Comparison of ENCODE assay signal across 24 cellular contexts in the genomic region with DNA sequence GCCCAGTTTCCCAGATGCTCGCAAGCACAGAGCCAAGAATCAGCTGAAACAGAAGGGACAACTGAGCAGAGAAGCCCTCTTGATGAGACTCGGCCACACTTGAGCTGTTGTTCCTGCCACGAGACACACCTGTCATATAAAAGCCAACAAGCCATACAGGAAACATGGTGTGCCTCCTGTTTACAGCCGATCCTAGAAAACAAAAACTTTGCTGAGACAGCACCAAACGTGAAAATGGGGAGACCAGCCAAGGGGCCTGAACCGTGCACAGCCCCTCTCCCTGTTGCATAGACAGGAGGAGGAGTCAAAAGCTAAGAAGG.
DNase-seq lines count a peak whose midpoint lies in the region; ATAC-seq and TF ChIP-seq lines count a peak whose summit lies in the region.
"Had no signal": no experiment of that assay in that cellular context is flagged by ENCODE, and none has a peak within 500 bp of the region (broad histone marks: within the 10 kb centered on the region; RNA-seq: fewer than 3 reads in every experiment).

No MANE protein-coding gene starts in this region.

- TF ChIP-seq CTCF in IMR-90 (conservative IDR thresholded peaks at IDR 0.05; ENCODE audit: low read depth, low read length) (no peak), endodermal cell (conservative IDR thresholded peaks at IDR 0.05) (no peak), parathyroid adenoma (IDR thresholded peaks at IDR 0.05) (no peak), H9 (conservative IDR thresholded peaks at IDR 0.05) (no peak)

- in situ Hi-C loops in IMR-90 (cut with MboI; ENCODE audit: low sequenced_read_pairs) = no loop called here

- WGBS in IMR-90 (ENCODE audit: extremely low coverage in 2 of 2, insufficient read length in 1 of 2), 2 experiments = 40% methylated on average over 2 of the region's 6 CpGs; no CpG with 5 or more reads in 1 of the 2 experiments
- 89% methylated on average over 3 to 6 of the region's 6 CpGs for WGBS in endodermal cell (ENCODE audit: insufficient coverage in 1 of 2, insufficient read length in 1 of 2), 2 experiments
- WGBS in H9 (ENCODE audit: extremely low coverage, insufficient read length, low lambda C conversion rate) = no CpG with 5 or more reads among the region's 6 CpGs

- H3K9me3 ChIP-seq in IMR-90 (ENCODE audit: control insufficient read depth, insufficient read depth, low read length) (no peaks in the 10 kb centered on the region), endodermal cell (ENCODE audit: control insufficient read depth, low read length) (no peaks in the 10 kb centered on the region), parathyroid adenoma (ENCODE audit: control insufficient read depth, low read length) (no peaks in the 10 kb centered on the region), H9 (ENCODE audit: control insufficient read depth, low read depth, low read length) (no peaks in the 10 kb centered on the region)
- H3K9me3 ChIP-seq: body of pancreas, stomach had no signal

- peaks cover 9% of the 10 kb centered on the region for H3K27me3 ChIP-seq in IMR-90 (ENCODE audit: control insufficient read depth, insufficient read depth, low read length)
- H3K27me3 ChIP-seq in endodermal cell (ENCODE audit: control insufficient read depth, insufficient read depth, low read length, poor library complexity, severe bottlenecking) = no peaks in the 10 kb centered on the region
- H3K27me3 ChIP-seq in parathyroid adenoma (ENCODE audit: control insufficient read depth, insufficient read depth, low read length) = no peaks in the 10 kb centered on the region
- H3K27me3 ChIP-seq in H9 (ENCODE audit: insufficient read depth, low read length) = no peaks in the 10 kb centered on the region
- H3K27me3 ChIP-seq: body of pancreas, stomach had no signal

- H3K27me3 Mint-ChIP-seq in endodermal cell (ENCODE audit: insufficient read depth) (peaks cover 43% of the 10 kb centered on the region), H9 (ENCODE audit: low read depth) (peaks cover 8% of the 10 kb centered on the region)

- H3K9me3 Mint-ChIP-seq in endodermal cell (no peaks in the 10 kb centered on the region), H9 (no peaks in the 10 kb centered on the region)
- H3K9me3 Mint-ChIP-seq: activated naive CD8-positive, alpha-beta T cell treated with anti-CD3 and anti-CD28 coated beads, Interleukin-2, amount 50 U/mL, for 24 hours; activated T-cell treated with anti-CD3 and anti-CD28 coated beads, Interleukin-2, amount 50 U/mL, for 4 hours had no signal

- H3K4me1 ChIP-seq in IMR-90 (ENCODE audit: control insufficient read depth, insufficient read depth, low read length) (no peaks in the 10 kb centered on the region), endodermal cell (ENCODE audit: control insufficient read depth, insufficient read depth, low read length) (peaks cover 14% of the 10 kb centered on the region), parathyroid adenoma (peaks cover 10% of the 10 kb centered on the region), H9 (ENCODE audit: insufficient read depth, low read length) (no peaks in the 10 kb centered on the region)
- H3K4me1 ChIP-seq: body of pancreas had no signal

- H3K27ac ChIP-seq in IMR-90 (ENCODE audit: insufficient read depth, low read length) (no peak overlapping the region), endodermal cell (ENCODE audit: low read depth, low read length) (no peak overlapping the region), parathyroid adenoma (no peak overlapping the region), H9 (ENCODE audit: insufficient read length, low read depth, low read length) (no peak overlapping the region)
- H3K27ac ChIP-seq: body of pancreas had no signal

- no peak overlapping the region for H3K4ac ChIP-seq in IMR-90 (ENCODE audit: low read depth, low read length)
- no peak overlapping the region for H3K4ac ChIP-seq in H9 (ENCODE audit: low read depth, low read length)

- no peak overlapping the region for H3K27ac Mint-ChIP-seq in endodermal cell
- no peak overlapping the region for H3K27ac Mint-ChIP-seq in H9
- H3K27ac Mint-ChIP-seq: activated CD4-positive, alpha-beta T cell treated with anti-CD3 and anti-CD28 coated beads, Interleukin-2, amount 10 ng/mL, durations not matched to agents 24 days and 14 days; activated naive CD8-positive, alpha-beta T cell treated with anti-CD3 and anti-CD28 coated beads, Interleukin-2, amount 50 U/mL, for 24 hours; CD4-positive, CD25-positive, alpha-beta regulatory T cell; progenitor cell of endocrine pancreas; type B pancreatic cell had no signal

- no peak overlapping the region for H3K4me3 Mint-ChIP-seq in endodermal cell
- no peak overlapping the region for H3K4me3 Mint-ChIP-seq in H9
- H3K4me3 Mint-ChIP-seq: activated CD4-positive, alpha-beta T cell treated with anti-CD3 and anti-CD28 coated beads, Interleukin-2, amount 10 ng/mL, durations not matched to agents 24 days and 14 days; activated naive CD8-positive, alpha-beta T cell treated with anti-CD3 and anti-CD28 coated beads, Interleukin-2, amount 50 U/mL, for 24 hours; activated T-cell treated with anti-CD3 and anti-CD28 coated beads, Interleukin-2, amount 50 U/mL, for 4 hours; CD4-positive, CD25-positive, alpha-beta regulatory T cell; type B pancreatic cell had no signal

- H3T11ph ChIP-seq in H9 (ENCODE audit: low read length) = no peak overlapping the region

- H3K36me3 Mint-ChIP-seq in endodermal cell (ENCODE audit: low read depth) (no peaks in the 10 kb centered on the region), H9 (ENCODE audit: insufficient read depth in 1 of 3, low read depth in 3 of 3) (no peaks in the 10 kb centered on the region)
- H3K36me3 Mint-ChIP-seq: CD4-positive, CD25-positive, alpha-beta regulatory T cell; type B pancreatic cell had no signal

- no peak overlapping the region for H2BK5ac ChIP-seq in IMR-90 (ENCODE audit: low read depth, low read length, poor library complexity, severe bottlenecking)
- no peak overlapping the region for H2BK5ac ChIP-seq in H9 (ENCODE audit: insufficient read length, low read length)

- H2AFZ ChIP-seq in IMR-90 (replicated peaks; ENCODE audit: low read length, poor library complexity) = peak overlapping the region; percentile 43
- H2AFZ ChIP-seq in parathyroid adenoma = peak overlapping the region; percentile 6
- H2AFZ ChIP-seq in H9 (ENCODE audit: low read length) = no peak overlapping the region

- H2BK120ac ChIP-seq in IMR-90 (ENCODE audit: low read depth, low read length) (no peak overlapping the region), H9 (ENCODE audit: low read depth, low read length, poor library complexity, severe bottlenecking) (no peak overlapping the region)

- H3K18ac ChIP-seq in IMR-90 (ENCODE audit: low read depth, low read length) (no peak overlapping the region), H9 (ENCODE audit: insufficient read length, low read depth, low read length) (no peak overlapping the region)

- H3K79me2 ChIP-seq in parathyroid adenoma (no peaks in the 10 kb centered on the region), H9 (ENCODE audit: insufficient read depth, low read length) (no peaks in the 10 kb centered on the region)

- H3K9ac ChIP-seq in IMR-90 (ENCODE audit: low read depth, low read length) (no peak overlapping the region), endodermal cell (ENCODE audit: extremely low read depth, low read length, poor library complexity, severe bottlenecking) (no peak overlapping the region), parathyroid adenoma (no peak overlapping the region), H9 (ENCODE audit: extremely low read depth, insufficient read length, low read length) (no peak overlapping the region)

- H2BK15ac ChIP-seq in IMR-90 (ENCODE audit: low read depth, low read length) (no peak overlapping the region), H9 (ENCODE audit: low read depth, low read length) (no peak overlapping the region)

- BruUV-seq in IMR-90 (replicated peaks; lab: Mats Ljungman, UMichigan) = no TSS peak

- H3K23ac ChIP-seq in IMR-90 (ENCODE audit: low read depth, low read length) (no peak overlapping the region), H9 (ENCODE audit: insufficient read length, low read depth, low read length) (no peak overlapping the region)

- H3K4me2 ChIP-seq in IMR-90 (ENCODE audit: low read depth, low read length) (no peak overlapping the region), parathyroid adenoma (ENCODE audit: low read length) (no peak overlapping the region), H9 (ENCODE audit: insufficient read depth, insufficient read length, low read length) (no peak overlapping the region)

- peak overlapping the region; percentile 25 for H2AK9ac ChIP-seq in IMR-90 (replicated peaks; ENCODE audit: low read depth, low read length, poor library complexity)

- H4K20me1 ChIP-seq in IMR-90 (ENCODE audit: insufficient read depth, low read length) = no peaks in the 10 kb centered on the region
- H4K20me1 ChIP-seq in H9 (ENCODE audit: control insufficient read depth, insufficient read depth, insufficient read length) = no peaks in the 10 kb centered on the region

- intact Hi-C loops in IMR-90 (cut with micrococcal nuclease) = no loop called here

- H4K5ac ChIP-seq in IMR-90 (ENCODE audit: low read depth, low read length) (no peak overlapping the region), H9 (ENCODE audit: insufficient read length, low read depth, low read length) (no peak overlapping the region)

- no peak for ATAC-seq in IMR-90 (ENCODE audit: low read depth)
- ATAC-seq: activated naive CD8-positive, alpha-beta T cell treated with anti-CD3 and anti-CD28 coated beads, Interleukin-2, amount 50 U/mL, for 24 hours; activated T-cell treated with anti-CD3 and anti-CD28 coated beads, Interleukin-2, amount 50 U/mL, for 4 hours; body of pancreas had no signal

- peak; percentile 87 for DNase-seq in NCI-H2029 treated with DMSO at 0.1 percent for 48 hours (lab: John Stamatoyannopoulos, UW)
- DNase-seq in NCI-H2029 (lab: John Stamatoyannopoulos, UW) = no peak
- DNase-seq in IMR-90 = no peak
- peak; percentile 48 for DNase-seq in endodermal cell
- no peak for DNase-seq in iPS-NIHi7 (ENCODE audit: extremely low spot score)
- no peak for DNase-seq in H9
- no peak for DNase-seq in activated CD4-positive, alpha-beta T cell treated with anti-CD3 and anti-CD28 coated beads for 48 hours
- DNase-seq: activated CD4-positive, alpha-beta T cell treated with anti-CD3 and anti-CD28 coated beads, Interleukin-2, amount 10 ng/mL, durations not matched to agents 24 days and 14 days; activated gamma-delta T cell treated with Interleukin-2 at 50 U/mL for 16 hours; activated naive CD8-positive, alpha-beta T cell treated with anti-CD3 and anti-CD28 coated beads, Interleukin-2, amount 50 U/mL, for 24 hours; activated T-cell treated with anti-CD3 and anti-CD28 coated beads, Interleukin-2, amount 50 U/mL, for 4 hours; body of pancreas; CD4-positive, CD25-positive, alpha-beta regulatory T cell; glutamatergic neuron; GOT3; MV-4-11; NCI-H187; NCI-H226; OCI-M1; stomach had no signal

- H4K91ac ChIP-seq in IMR-90 (ENCODE audit: insufficient read depth, low read depth, low read length) = no peak overlapping the region
- H4K91ac ChIP-seq in H9 (ENCODE audit: insufficient read length, low read depth, low read length) = no peak overlapping the region

- no peaks in the 10 kb centered on the region for H3K23me2 ChIP-seq in H9 (ENCODE audit: insufficient read length, low read depth, low read length, poor library complexity, severe bottlenecking)

- no peak overlapping the region for H2BK12ac ChIP-seq in H9 (ENCODE audit: insufficient read length, low read depth, low read length)

- H4K8ac ChIP-seq in IMR-90 (ENCODE audit: low read depth in 2 of 2, low read length in 2 of 2) (no peak overlapping the region), H9 (replicated peaks; ENCODE audit: insufficient read length, low read depth, low read length) (no peak overlapping the region)

- POLR2A ChIA-PET in IMR-90 (lab: Charles Lee; ENCODE audit: unreplicated experiment) = no interaction called here

- H3K79me1 ChIP-seq in IMR-90 (ENCODE audit: low read depth in 1 of 2, low read length in 2 of 2) = no peaks in the 10 kb centered on the region
- H3K79me1 ChIP-seq in H9 (ENCODE audit: insufficient read depth, low read depth, low read length, poor library complexity, severe bottlenecking) = no peaks in the 10 kb centered on the region

- no peaks in the 10 kb centered on the region for H3K9me1 ChIP-seq in IMR-90 (ENCODE audit: insufficient read depth, low read length)

- no peaks in the 10 kb centered on the region for H3K36me3 ChIP-seq in IMR-90 (ENCODE audit: control insufficient read depth, insufficient read depth, low read length)
- H3K36me3 ChIP-seq in endodermal cell (ENCODE audit: control insufficient read depth, insufficient read depth, low read length) = no peaks in the 10 kb centered on the region
- no peaks in the 10 kb centered on the region for H3K36me3 ChIP-seq in parathyroid adenoma (ENCODE audit: control insufficient read depth, insufficient read depth, low read length)
- H3K36me3 ChIP-seq: stomach had no signal

- H2AK5ac ChIP-seq in IMR-90 (ENCODE audit: low read depth, low read length) = peak overlapping the region; percentile 20; the same call in 1 of the 2 replicates
- no peak overlapping the region for H2AK5ac ChIP-seq in H9 (ENCODE audit: insufficient read length, low read length)

- dilution Hi-C loops in IMR-90 (cut with HindIII; ENCODE audit: low sequenced_read_pairs, unreplicated experiment) = no loop called here

- no peak overlapping the region for H3K56ac ChIP-seq in IMR-90 (ENCODE audit: extremely low read depth, insufficient read depth, low read length)
- H3K56ac ChIP-seq in H9 (ENCODE audit: insufficient read length, low read depth, low read length) = no peak overlapping the region

- H2BK20ac ChIP-seq in IMR-90 (ENCODE audit: low read depth, low read length) (no peak overlapping the region), H9 (ENCODE audit: low read depth, low read length, poor library complexity, severe bottlenecking) (no peak overlapping the region)

- H3K4me1 Mint-ChIP-seq in endodermal cell = peaks cover 20% of the 10 kb centered on the region
- peaks cover 9 to 11% of the 10 kb centered on the region in 2 experiments for H3K4me1 Mint-ChIP-seq in H9
- H3K4me1 Mint-ChIP-seq: CD4-positive, CD25-positive, alpha-beta regulatory T cell had no signal

- no peak for TF ChIP-seq POLR2A in IMR-90 (IDR thresholded peaks at IDR 0.05; ENCODE audit: low read depth, low read length)

- no peak for TF ChIP-seq RAD21 in IMR-90 (IDR thresholded peaks at IDR 0.05; ENCODE audit: low read length)

- H3K4me3 ChIP-seq in IMR-90 (ENCODE audit: insufficient read depth, low read depth, low read length) (no peak overlapping the region), endodermal cell (ENCODE audit: low read length) (no peak overlapping the region), parathyroid adenoma (ENCODE audit: low read depth, low read length) (no peak overlapping the region)
- H3K4me3 ChIP-seq: body of pancreas, skin epidermis, stomach had no signal

- H3K14ac ChIP-seq in IMR-90 (replicated peaks; ENCODE audit: low read depth, low read length) (0 out of 2 replicates have a peak overlapping the region, but pooled peaks have one; percentile 12), H9 (ENCODE audit: insufficient read depth, low read length) (no peak overlapping the region)

- CTCF ChIA-PET in IMR-90 (lab: Yijun Ruan, JAX) = no interaction called here

Comparison
In these comparisons a context has a peak if more than half of its experiments do, and no peak if none do; other contexts are left out.
1. DNase-seq: peak in NCI-H2029 treated with DMSO at 0.1 percent for 48 hours (single experiment) and endodermal cell (single experiment); none in NCI-H2029 (single experiment), IMR-90 (single experiment), iPS-NIHi7 (single experiment), H9 (single experiment) and activated CD4-positive, alpha-beta T cell treated with anti-CD3 and anti-CD28 coated beads for 48 hours (single experiment).